In the genomic region with DNA sequence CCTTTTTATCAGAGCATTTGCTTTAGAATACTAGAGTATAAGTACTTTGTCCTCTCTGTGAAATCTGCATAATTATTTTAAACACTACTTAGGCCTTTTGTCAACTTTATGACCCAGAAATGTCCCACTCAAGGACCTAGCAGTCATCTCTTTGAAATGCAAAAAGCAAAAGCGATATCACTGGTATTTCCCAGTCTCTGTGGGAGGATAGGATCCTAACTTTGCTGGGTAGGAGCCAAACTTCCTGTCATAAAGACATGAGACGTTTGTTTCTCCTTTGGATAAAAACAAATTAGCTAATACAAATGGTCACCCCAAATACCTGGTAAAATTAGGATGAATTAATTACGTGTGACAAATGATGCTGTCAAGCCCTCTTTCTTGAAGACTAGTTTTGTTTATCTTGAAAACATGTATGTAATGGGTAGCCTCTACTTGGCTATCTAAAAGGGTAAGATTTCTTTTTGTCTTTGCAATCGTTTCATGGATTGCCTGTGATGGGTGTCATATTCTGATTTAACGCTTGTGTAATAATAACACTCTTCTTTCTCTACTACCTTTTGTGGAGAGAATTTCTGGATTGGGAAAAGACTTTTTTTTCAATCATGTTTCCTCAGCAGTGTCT, we compare ENCODE assay signal across 21 cellular contexts. TPM values are rescaled to one million over a fixed set of nuclear protein-coding genes. Genes with fewer than 3 reads are reported as not detected.
A peak's percentile ranks its signal among the peaks of the same experiment; 100 is the strongest.
DNase-seq lines count a peak whose midpoint lies in the region; ATAC-seq, FAIRE-seq and TF ChIP-seq lines count a peak whose summit lies in the region.
"Had no signal": no experiment of that assay in that cellular context is flagged by ENCODE, and none has a peak within 500 bp of the region (broad histone marks: within the 10 kb centered on the region; RNA-seq: fewer than 3 reads in every experiment).

No MANE protein-coding gene starts in this region.

- no peak for ATAC-seq in A549
- no peak for ATAC-seq in gastrocnemius medialis
- no peak for ATAC-seq in CD4-positive, alpha-beta T cell (ENCODE audit: poor library complexity)
- ATAC-seq: effector memory CD8-positive, alpha-beta T cell; natural killer cell treated with Interleukin-12 subunit alpha and Interleukin-12 subunit beta and Interleukin-15 and Interleukin-18, amount 100 ng/mL, for 72 hours had no signal

- no peak overlapping the region for H3K4me3 ChIP-seq in A549
- H3K4me3 ChIP-seq in HAP-1, result no peak overlapping the region
- no peak overlapping the region for H3K4me3 ChIP-seq in brain microvascular endothelial cell (ENCODE audit: low read depth, low read length)
- no peak overlapping the region for H3K4me3 ChIP-seq in gastrocnemius medialis
- H3K4me3 ChIP-seq: suprapubic skin had no signal

- no peak for DNase-seq in A549 (ENCODE audit: low read depth in 1 of 2, low spot score in 1 of 2)
- DNase-seq in HAP-1 (ENCODE audit: low spot score in 2 of 2), result peak; percentile 29 to 80
- peak; percentile 57 for DNase-seq in brain microvascular endothelial cell
- DNase-seq in left kidney (ENCODE audit: low read depth, low spot score), result peak; percentile 77
- no peak for DNase-seq in gastrocnemius medialis
- no peak for DNase-seq in Kasumi-1 (lab: John Stamatoyannopoulos, UW)
- no peak for DNase-seq in CD4-positive, alpha-beta T cell
- no peak for DNase-seq in effector CD8-positive, alpha-beta T cell (lab: John Stamatoyannopoulos, UW)
- DNase-seq: activated CD8-positive, alpha-beta memory T cell treated with anti-CD3 and anti-CD28 coated beads, Interleukin-2, amount 50 U/mL, for 48 hours; activated gamma-delta T cell treated with Interleukin-2 at 50 U/mL for 16 hours; amniotic stem cell; CD4-positive, CD25-positive, alpha-beta regulatory T cell; effector memory CD8-positive, alpha-beta T cell; NCI-H2107; NCI-H526; SIG-M5 had no signal

- no peak for FAIRE-seq in A549 (lab: Jason Lieb, UNC)

- WGBS in A549 (ENCODE audit: missing lambda C conversion rate), result 24% methylated on average over 5 of the region's 5 CpGs

- no peaks in the 10 kb centered on the region for H3K36me3 ChIP-seq in HAP-1 (replicated peaks)
- H3K36me3 ChIP-seq in brain microvascular endothelial cell (replicated peaks), result no peaks in the 10 kb centered on the region
- H3K36me3 ChIP-seq in gastrocnemius medialis, result no peaks in the 10 kb centered on the region
- H3K36me3 ChIP-seq: suprapubic skin had no signal

- H3K9me3 Mint-ChIP-seq in CD4-positive, alpha-beta T cell, result no peaks in the 10 kb centered on the region
- H3K9me3 Mint-ChIP-seq: effector memory CD8-positive, alpha-beta T cell; natural killer cell treated with Interleukin-12 subunit alpha and Interleukin-12 subunit beta and Interleukin-15 and Interleukin-18, amount 100 ng/mL, for 72 hours; T-helper 1 cell treated with Interleukin-12 subunit alpha and Interleukin-12 subunit beta and Interleukin-4 antibody, amounts not matched to agents 30 μg/mL and 1 μg/mL, for 36 hours had no signal

- no peak overlapping the region for H3K27ac Mint-ChIP-seq in CD4-positive, alpha-beta T cell
- H3K27ac Mint-ChIP-seq: CD4-positive, CD25-positive, alpha-beta regulatory T cell; effector memory CD8-positive, alpha-beta T cell; natural killer cell treated with Interleukin-12 subunit alpha and Interleukin-12 subunit beta and Interleukin-15 and Interleukin-18, amount 100 ng/mL, for 72 hours; T-helper 1 cell treated with Interleukin-12 subunit alpha and Interleukin-12 subunit beta and Interleukin-4 antibody, amounts not matched to agents 30 μg/mL and 1 μg/mL, for 36 hours had no signal

- CTCF ChIA-PET in A549 (lab: Yijun Ruan, JAX), result no interaction called here
- CTCF ChIA-PET in CD4-positive, alpha-beta T cell (lab: Charles Lee), result no interaction called here

- TF ChIP-seq RAD21 in A549 (conservative IDR thresholded peaks at IDR 0.05 in 1 of 2, IDR thresholded peaks at IDR 0.05 in 1 of 2), result no peak

- H3K9me3 ChIP-seq in A549 (no peaks in the 10 kb centered on the region), HAP-1 (no peaks in the 10 kb centered on the region), gastrocnemius medialis (no peaks in the 10 kb centered on the region)
- H3K9me3 ChIP-seq in CD4-positive, alpha-beta T cell (ENCODE audit: control insufficient read depth, low read length), result no peaks in the 10 kb centered on the region
- H3K9me3 ChIP-seq: suprapubic skin had no signal

- H3K4me3 Mint-ChIP-seq in CD4-positive, alpha-beta T cell, result no peak overlapping the region
- H3K4me3 Mint-ChIP-seq: CD4-positive, CD25-positive, alpha-beta regulatory T cell; effector memory CD8-positive, alpha-beta T cell; natural killer cell treated with Interleukin-12 subunit alpha and Interleukin-12 subunit beta and Interleukin-15 and Interleukin-18, amount 100 ng/mL, for 72 hours; T-helper 1 cell treated with Interleukin-12 subunit alpha and Interleukin-12 subunit beta and Interleukin-4 antibody, amounts not matched to agents 30 μg/mL and 1 μg/mL, for 36 hours had no signal

- peak overlapping the region; percentile 58 for H3K4me2 ChIP-seq in A549

- no peak for TF ChIP-seq EP300 in A549 (IDR thresholded peaks at IDR 0.05)

- peaks cover 82% of the 10 kb centered on the region for H3K27me3 ChIP-seq in HAP-1 (ENCODE audit: low read depth)
- no peaks in the 10 kb centered on the region for H3K27me3 ChIP-seq in brain microvascular endothelial cell (replicated peaks)
- H3K27me3 ChIP-seq in gastrocnemius medialis, result no peaks in the 10 kb centered on the region
- H3K27me3 ChIP-seq in CD4-positive, alpha-beta T cell (ENCODE audit: control insufficient read depth, insufficient read depth, low read length), result peaks cover 9% of the 10 kb centered on the region
- H3K27me3 ChIP-seq: suprapubic skin had no signal

- H3K27ac ChIP-seq in A549 (peak overlapping the region; percentile 29 to 48; a peak in 4 of 6 replicates), brain microvascular endothelial cell (no peak overlapping the region), gastrocnemius medialis (no peak overlapping the region)
- H3K27ac ChIP-seq in CD4-positive, alpha-beta T cell (ENCODE audit: low read depth, low read length), result no peak overlapping the region
- H3K27ac ChIP-seq: suprapubic skin had no signal

- TF ChIP-seq CTCF in A549 (IDR thresholded peaks at IDR 0.05), result no peak
- no peak for TF ChIP-seq CTCF in brain microvascular endothelial cell (IDR thresholded peaks at IDR 0.05; ENCODE audit: low read depth, low read length, missing control alignments)
- no peak for TF ChIP-seq CTCF in gastrocnemius medialis (IDR thresholded peaks at IDR 0.05 in 4 of 5, conservative IDR thresholded peaks at IDR 0.05 in 1 of 5)
- TF ChIP-seq CTCF in CD4-positive, alpha-beta T cell (IDR thresholded peaks at IDR 0.05), result no peak

- in situ Hi-C loops in HAP-1 (cut with MboI; ENCODE audit: low sequenced_read_pairs) (no loop called here), brain microvascular endothelial cell (cut with HindIII; ENCODE audit: low pct_ligation_motif_present, low sequenced_read_pairs) (no loop called here), gastrocnemius medialis (cut with MboI; ENCODE audit: low sequenced_read_pairs in 4 of 4) (no loop called here)

- POLR2A ChIA-PET in A549 (lab: Yijun Ruan, JAX), result no interaction called here
- POLR2A ChIA-PET in CD4-positive, alpha-beta T cell (lab: Charles Lee), result no interaction called here

- peaks cover 43% of the 10 kb centered on the region for H3K27me3 Mint-ChIP-seq in CD4-positive, alpha-beta T cell

- intact Hi-C loops in gastrocnemius medialis (cut with DNase I; ENCODE audit: low total_unique reads), result no loop called here
- intact Hi-C loops in CD4-positive, alpha-beta T cell (cut with DNase I, micrococcal nuclease), result no loop called here

- H3K4me1 Mint-ChIP-seq in CD4-positive, alpha-beta T cell (ENCODE audit: low read depth), result no peaks in the 10 kb centered on the region
- H3K4me1 Mint-ChIP-seq: CD4-positive, CD25-positive, alpha-beta regulatory T cell had no signal

- peaks cover 45% of the 10 kb centered on the region for H3K4me1 ChIP-seq in A549
- H3K4me1 ChIP-seq in HAP-1, result peaks cover 3% of the 10 kb centered on the region
- H3K4me1 ChIP-seq in gastrocnemius medialis, result no peaks in the 10 kb centered on the region
- H3K4me1 ChIP-seq: suprapubic skin had no signal

- no peaks in the 10 kb centered on the region for H3K36me3 Mint-ChIP-seq in CD4-positive, alpha-beta T cell (ENCODE audit: low read depth)
- H3K36me3 Mint-ChIP-seq: CD4-positive, CD25-positive, alpha-beta regulatory T cell; natural killer cell treated with Interleukin-12 subunit alpha and Interleukin-12 subunit beta and Interleukin-15 and Interleukin-18, amount 100 ng/mL, for 72 hours had no signal

- TF ChIP-seq POLR2A in A549 (IDR thresholded peaks at IDR 0.05; ENCODE audit: low read length) (no peak), gastrocnemius medialis (IDR thresholded peaks at IDR 0.05) (no peak)

TF ChIP-seq in A549, 52 proteins besides CTCF, POLR2A, EP300 and RAD21 (continues in another document):
- TF ChIP-seq FOSL2 (IDR thresholded peaks at IDR 0.05) (no peak), FOSL2 (CRISPR knock-in tag; IDR thresholded peaks at IDR 0.05) (no peak), BHLHE40 (IDR thresholded peaks at IDR 0.05; ENCODE audit: low read depth, low read length) (no peak), MAZ (IDR thresholded peaks at IDR 0.05; ENCODE audit: borderline replicate concordance, low read depth, low read length) (no peak), HOXA7 (CRISPR knock-in tag; IDR thresholded peaks at IDR 0.05) (no peak), HDAC2 (IDR thresholded peaks at IDR 0.05) (no peak)
- TF ChIP-seq, protein P1, sequence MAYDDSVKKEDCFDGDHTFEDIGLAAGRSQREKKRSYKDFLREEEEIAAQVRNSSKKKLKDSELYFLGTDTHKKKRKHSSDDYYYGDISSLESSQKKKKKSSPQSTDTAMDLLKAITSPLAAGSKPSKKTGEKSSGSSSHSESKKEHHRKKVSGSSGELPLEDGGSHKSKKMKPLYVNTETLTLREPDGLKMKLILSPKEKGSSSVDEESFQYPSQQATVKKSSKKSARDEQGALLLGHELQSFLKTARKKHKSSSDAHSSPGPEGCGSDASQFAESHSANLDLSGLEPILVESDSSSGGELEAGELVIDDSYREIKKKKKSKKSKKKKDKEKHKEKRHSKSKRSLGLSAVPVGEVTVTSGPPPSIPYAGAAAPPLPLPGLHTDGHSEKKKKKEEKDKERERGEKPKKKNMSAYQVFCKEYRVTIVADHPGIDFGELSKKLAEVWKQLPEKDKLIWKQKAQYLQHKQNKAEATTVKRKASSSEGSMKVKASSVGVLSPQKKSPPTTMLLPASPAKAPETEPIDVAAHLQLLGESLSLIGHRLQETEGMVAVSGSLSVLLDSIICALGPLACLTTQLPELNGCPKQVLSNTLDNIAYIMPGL (CRISPR knock-in tag; IDR thresholded peaks at IDR 0.05; ENCODE audit: borderline replicate concordance), result no peak

RNA-seq across cellular contexts. Expression of a gene that starts 36.2 kb away (rescaled TPM):
- 7.9 and 9.4 TPM in 2 replicates for polyA plus RNA-seq in A549 (2011; rRNA removed)
- polyA plus RNA-seq in A549 (2012; cell fraction: cytosol; rRNA removed), result 2.9 TPM in 2 replicates
- 3.4 and 3.5 TPM in 2 replicates for polyA plus RNA-seq in A549 (2012; cell fraction: nucleus; rRNA removed)
- polyA plus RNA-seq in A549 (2017; fragmentation: RNase III; extraction: RNeasy Plus Mini Kit Qiagen cat#74134 plus additional on column Dnase treatment), result 7.9 to 9.1 TPM (median 8.0 TPM) in 3 replicates
- 3.8 and 7.2 TPM in 2 replicates for polyA minus RNA-seq in A549 (2011; rRNA and poly(A)+ RNA removed)
- under 1 TPM; 0.29 to 0.64 (median 0.42) TPM for total RNA-seq in gastrocnemius medialis
- total RNA-seq in CD4-positive, alpha-beta T cell, result under 1 TPM in 1 of 2 experiments, not detected in 1; 0.05 TPM
- total RNA-seq: CD4-positive, CD25-positive, alpha-beta regulatory T cell; LHCN-M2; mesenteric fat pad; natural killer cell treated with Interleukin-12 subunit alpha and Interleukin-12 subunit beta and Interleukin-15 and Interleukin-18, amount 100 ng/mL, for 72 hours had no signal

Comparison
In these comparisons a context has a peak if more than half of its experiments do, and no peak if none do; other contexts are left out.
1. DNase-seq: peak in HAP-1 (2 of 2), brain microvascular endothelial cell (single experiment) and left kidney (single experiment); none in A549 (0 of 2), gastrocnemius medialis (0 of 2), Kasumi-1 (0 of 2), CD4-positive, alpha-beta T cell (0 of 10) and effector CD8-positive, alpha-beta T cell (single experiment).
2. H3K27ac ChIP-seq: peak in A549 (2 of 2); none in brain microvascular endothelial cell (single experiment), gastrocnemius medialis (0 of 4) and CD4-positive, alpha-beta T cell (single experiment).